Comparison of ENCODE assay signal across 1 cellular context in genomic region chr20:49610701-49611538, GRCh38.
A peak's percentile ranks its signal among the peaks of the same experiment; 100 is the strongest.
TF ChIP-seq lines count a peak whose summit lies in the region.

No MANE protein-coding gene starts in this region.

TF ChIP-seq in HepG2, 621 proteins besides CTCF, POLR2A, EP300 and RAD21 (continued from another document and continues in another):
- no peak; the same call in 1 of the 2 replicates for TF ChIP-seq ZNF513 (CRISPR knock-in tag; conservative IDR thresholded peaks at IDR 0.05)
- TF ChIP-seq NFATC3 (CRISPR knock-in tag; IDR thresholded peaks at IDR 0.05), result peak; percentile 93; the same call in 1 of the 2 replicates
- 0 out of 2 replicates have a peak, but pooled peaks have one; percentile 67 for TF ChIP-seq CREBL2 (CRISPR knock-in tag; IDR thresholded peaks at IDR 0.05; ENCODE audit: borderline replicate concordance)
- TF ChIP-seq ZNF615 (CRISPR knock-in tag; IDR thresholded peaks at IDR 0.05; ENCODE audit: borderline replicate concordance), result no peak
- 0 out of 2 replicates have a peak, but pooled peaks have one; percentile 87 for TF ChIP-seq ZNF10 (CRISPR knock-in tag; IDR thresholded peaks at IDR 0.05; ENCODE audit: borderline replicate concordance, low read depth)
- peak; percentile 94; the same call in 1 of the 2 replicates for TF ChIP-seq MAF1 (CRISPR knock-in tag; IDR thresholded peaks at IDR 0.05; ENCODE audit: borderline replicate concordance)
- TF ChIP-seq XRCC5 (optimal IDR thresholded peaks at IDR 0.05; ENCODE audit: low read length), result peak; percentile 64
- TF ChIP-seq ZNF614 (CRISPR knock-in tag; IDR thresholded peaks at IDR 0.05; ENCODE audit: borderline replicate concordance), result peak; percentile 56; the same call in 1 of the 2 replicates
- no peak; the same call in 1 of the 2 replicates for TF ChIP-seq ZIK1 (CRISPR knock-in tag; IDR thresholded peaks at IDR 0.05; ENCODE audit: borderline replicate concordance, low read depth)
- TF ChIP-seq ZNF414 (CRISPR knock-in tag; IDR thresholded peaks at IDR 0.05), result peak; percentile 91
- no peak for TF ChIP-seq SETDB1 (CRISPR knock-in tag; IDR thresholded peaks at IDR 0.05; ENCODE audit: borderline replicate concordance)
- peak; percentile 67 for TF ChIP-seq FOXK1 (CRISPR knock-in tag; IDR thresholded peaks at IDR 0.05; ENCODE audit: borderline replicate concordance, low read depth)
- TF ChIP-seq SALL1 (CRISPR knock-in tag; IDR thresholded peaks at IDR 0.05), result peak; percentile 94
- TF ChIP-seq ZBTB37 (CRISPR knock-in tag; IDR thresholded peaks at IDR 0.05), result no peak
- no peak for TF ChIP-seq NCOA5 (CRISPR knock-in tag; IDR thresholded peaks at IDR 0.05)
- TF ChIP-seq KLF11 (CRISPR knock-in tag; IDR thresholded peaks at IDR 0.05), result peak; percentile 57
- TF ChIP-seq ATM (IDR thresholded peaks at IDR 0.05; ENCODE audit: borderline replicate concordance), result no peak
- peak; percentile 90; the same call in 1 of the 2 replicates for TF ChIP-seq ZBTB4 (CRISPR knock-in tag; IDR thresholded peaks at IDR 0.05; ENCODE audit: borderline replicate concordance)
- peak; percentile 75; the same call in 1 of the 2 replicates for TF ChIP-seq KLF9 (CRISPR knock-in tag; IDR thresholded peaks at IDR 0.05; ENCODE audit: low read depth)
- TF ChIP-seq MIER2 (CRISPR knock-in tag; IDR thresholded peaks at IDR 0.05), result peak; percentile 38; the same call in 1 of the 2 replicates
- peak; percentile 98 for TF ChIP-seq ZNF782 (CRISPR knock-in tag; IDR thresholded peaks at IDR 0.05; ENCODE audit: borderline replicate concordance)
- peak; percentile 58; the same call in 1 of the 2 replicates for TF ChIP-seq MEF2D (CRISPR knock-in tag; IDR thresholded peaks at IDR 0.05)
- TF ChIP-seq KLF6 (CRISPR knock-in tag; IDR thresholded peaks at IDR 0.05), result peak; percentile 87
- TF ChIP-seq ZFP36L2 (CRISPR knock-in tag; IDR thresholded peaks at IDR 0.05), result no peak
- no peak for TF ChIP-seq FOSL1 (CRISPR knock-in tag; IDR thresholded peaks at IDR 0.05; ENCODE audit: borderline replicate concordance)
- TF ChIP-seq ZNF576 (CRISPR knock-in tag; IDR thresholded peaks at IDR 0.05), result peak; percentile 81; the same call in 1 of the 2 replicates
- TF ChIP-seq ZNF639 (CRISPR knock-in tag; conservative IDR thresholded peaks at IDR 0.05), result peak; percentile 86
- TF ChIP-seq EHMT2 (IDR thresholded peaks at IDR 0.05; ENCODE audit: borderline replicate concordance, low read depth, low read length), result no peak
- no peak for TF ChIP-seq SOX13 (IDR thresholded peaks at IDR 0.05)
- TF ChIP-seq SOX13 (CRISPR knock-in tag; conservative IDR thresholded peaks at IDR 0.05 in 1 of 2, IDR thresholded peaks at IDR 0.05 in 1 of 2), result peak in 1 of 2 experiments; percentile 68; a peak in 2 of 4 replicates
- TF ChIP-seq PBX3 (CRISPR knock-in tag; IDR thresholded peaks at IDR 0.05; ENCODE audit: borderline replicate concordance), result peak; percentile 86; the same call in 1 of the 2 replicates
- TF ChIP-seq PPARG (CRISPR knock-in tag; conservative IDR thresholded peaks at IDR 0.05), result peak; percentile 72
- TF ChIP-seq TIGD3 (CRISPR knock-in tag; IDR thresholded peaks at IDR 0.05; ENCODE audit: borderline replicate concordance), result no peak
- TF ChIP-seq ZNF407 (CRISPR knock-in tag; IDR thresholded peaks at IDR 0.05; ENCODE audit: not compliant biosample characterization), result peak; percentile 87
- TF ChIP-seq ZNF550 (CRISPR knock-in tag; IDR thresholded peaks at IDR 0.05; ENCODE audit: borderline replicate concordance), result peak; percentile 27; the same call in 1 of the 2 replicates
- TF ChIP-seq ZNF264 (CRISPR knock-in tag; IDR thresholded peaks at IDR 0.05), result peak; percentile 74; the same call in 1 of the 2 replicates
- TF ChIP-seq RCOR2 (CRISPR knock-in tag; IDR thresholded peaks at IDR 0.05), result peak; percentile 77; the same call in 1 of the 2 replicates
